Comparison of ENCODE assay signal across 1 cellular context in the genomic region with DNA sequence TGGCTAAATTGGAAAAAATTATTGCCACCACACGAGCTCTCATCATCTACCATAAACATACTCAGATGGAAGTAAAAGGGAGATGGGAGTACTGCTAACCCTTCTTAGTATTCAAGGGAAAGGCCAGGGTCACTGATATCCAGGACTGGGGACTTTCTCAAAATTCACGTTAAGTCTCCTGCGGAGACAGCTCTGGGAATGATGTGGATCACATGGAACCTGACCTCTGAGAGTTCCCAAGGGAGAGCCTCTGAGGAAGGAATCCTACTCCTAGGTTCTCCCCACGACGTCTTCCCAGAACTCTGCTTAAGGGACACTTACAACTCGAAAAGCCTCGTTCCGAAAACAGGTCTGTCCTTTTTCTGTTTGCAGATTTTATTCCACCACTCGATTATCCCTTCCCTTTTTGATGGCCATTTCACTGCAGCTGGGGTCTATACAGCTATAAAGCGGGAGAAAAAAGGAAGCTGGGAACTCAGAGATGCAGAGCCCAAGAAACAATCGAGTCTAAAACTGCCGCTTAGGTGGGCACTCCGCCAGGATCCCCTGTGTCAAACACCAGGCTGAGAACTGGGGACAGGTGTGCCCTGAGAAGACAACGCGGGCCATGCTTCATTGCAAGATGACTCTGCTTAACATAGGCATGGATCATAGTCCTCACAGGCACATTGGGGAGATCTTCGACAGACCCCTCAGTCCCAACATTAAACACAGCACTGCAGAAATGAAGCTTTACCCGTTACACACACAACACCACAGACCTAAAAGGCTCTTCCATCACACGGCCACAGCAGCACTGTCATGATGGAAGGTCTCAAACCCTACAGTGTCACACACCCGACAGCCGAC.
TF ChIP-seq lines count a peak whose summit lies in the region.

No MANE protein-coding gene starts in this region.

TF ChIP-seq in HEK293, 187 proteins besides CTCF, POLR2A, EP300 and RAD21 (continued from another document and continues in another):
- TF ChIP-seq, protein P1, sequence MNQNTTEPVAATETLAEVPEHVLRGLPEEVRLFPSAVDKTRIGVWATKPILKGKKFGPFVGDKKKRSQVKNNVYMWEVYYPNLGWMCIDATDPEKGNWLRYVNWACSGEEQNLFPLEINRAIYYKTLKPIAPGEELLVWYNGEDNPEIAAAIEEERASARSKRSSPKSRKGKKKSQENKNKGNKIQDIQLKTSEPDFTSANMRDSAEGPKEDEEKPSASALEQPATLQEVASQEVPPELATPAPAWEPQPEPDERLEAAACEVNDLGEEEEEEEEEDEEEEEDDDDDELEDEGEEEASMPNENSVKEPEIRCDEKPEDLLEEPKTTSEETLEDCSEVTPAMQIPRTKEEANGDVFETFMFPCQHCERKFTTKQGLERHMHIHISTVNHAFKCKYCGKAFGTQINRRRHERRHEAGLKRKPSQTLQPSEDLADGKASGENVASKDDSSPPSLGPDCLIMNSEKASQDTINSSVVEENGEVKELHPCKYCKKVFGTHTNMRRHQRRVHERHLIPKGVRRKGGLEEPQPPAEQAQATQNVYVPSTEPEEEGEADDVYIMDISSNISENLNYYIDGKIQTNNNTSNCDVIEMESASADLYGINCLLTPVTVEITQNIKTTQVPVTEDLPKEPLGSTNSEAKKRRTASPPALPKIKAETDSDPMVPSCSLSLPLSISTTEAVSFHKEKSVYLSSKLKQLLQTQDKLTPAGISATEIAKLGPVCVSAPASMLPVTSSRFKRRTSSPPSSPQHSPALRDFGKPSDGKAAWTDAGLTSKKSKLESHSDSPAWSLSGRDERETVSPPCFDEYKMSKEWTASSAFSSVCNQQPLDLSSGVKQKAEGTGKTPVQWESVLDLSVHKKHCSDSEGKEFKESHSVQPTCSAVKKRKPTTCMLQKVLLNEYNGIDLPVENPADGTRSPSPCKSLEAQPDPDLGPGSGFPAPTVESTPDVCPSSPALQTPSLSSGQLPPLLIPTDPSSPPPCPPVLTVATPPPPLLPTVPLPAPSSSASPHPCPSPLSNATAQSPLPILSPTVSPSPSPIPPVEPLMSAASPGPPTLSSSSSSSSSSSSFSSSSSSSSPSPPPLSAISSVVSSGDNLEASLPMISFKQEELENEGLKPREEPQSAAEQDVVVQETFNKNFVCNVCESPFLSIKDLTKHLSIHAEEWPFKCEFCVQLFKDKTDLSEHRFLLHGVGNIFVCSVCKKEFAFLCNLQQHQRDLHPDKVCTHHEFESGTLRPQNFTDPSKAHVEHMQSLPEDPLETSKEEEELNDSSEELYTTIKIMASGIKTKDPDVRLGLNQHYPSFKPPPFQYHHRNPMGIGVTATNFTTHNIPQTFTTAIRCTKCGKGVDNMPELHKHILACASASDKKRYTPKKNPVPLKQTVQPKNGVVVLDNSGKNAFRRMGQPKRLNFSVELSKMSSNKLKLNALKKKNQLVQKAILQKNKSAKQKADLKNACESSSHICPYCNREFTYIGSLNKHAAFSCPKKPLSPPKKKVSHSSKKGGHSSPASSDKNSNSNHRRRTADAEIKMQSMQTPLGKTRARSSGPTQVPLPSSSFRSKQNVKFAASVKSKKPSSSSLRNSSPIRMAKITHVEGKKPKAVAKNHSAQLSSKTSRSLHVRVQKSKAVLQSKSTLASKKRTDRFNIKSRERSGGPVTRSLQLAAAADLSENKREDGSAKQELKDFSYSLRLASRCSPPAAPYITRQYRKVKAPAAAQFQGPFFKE (tag by site-specific recombination; IDR thresholded peaks at IDR 0.05; ENCODE audit: borderline replicate concordance): 0 out of 2 replicates have a peak, but pooled peaks have one; percentile 81
- no peak for TF ChIP-seq ZNF37A (tag by site-specific recombination; IDR thresholded peaks at IDR 0.05)
- no peak; the same call in 1 of the 2 replicates for TF ChIP-seq ZNF16 (tag by site-specific recombination; IDR thresholded peaks at IDR 0.05; ENCODE audit: low read depth)
- TF ChIP-seq, protein P2, sequence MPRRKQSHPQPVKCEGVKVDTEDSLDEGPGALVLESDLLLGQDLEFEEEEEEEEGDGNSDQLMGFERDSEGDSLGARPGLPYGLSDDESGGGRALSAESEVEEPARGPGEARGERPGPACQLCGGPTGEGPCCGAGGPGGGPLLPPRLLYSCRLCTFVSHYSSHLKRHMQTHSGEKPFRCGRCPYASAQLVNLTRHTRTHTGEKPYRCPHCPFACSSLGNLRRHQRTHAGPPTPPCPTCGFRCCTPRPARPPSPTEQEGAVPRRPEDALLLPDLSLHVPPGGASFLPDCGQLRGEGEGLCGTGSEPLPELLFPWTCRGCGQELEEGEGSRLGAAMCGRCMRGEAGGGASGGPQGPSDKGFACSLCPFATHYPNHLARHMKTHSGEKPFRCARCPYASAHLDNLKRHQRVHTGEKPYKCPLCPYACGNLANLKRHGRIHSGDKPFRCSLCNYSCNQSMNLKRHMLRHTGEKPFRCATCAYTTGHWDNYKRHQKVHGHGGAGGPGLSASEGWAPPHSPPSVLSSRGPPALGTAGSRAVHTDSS (tag by site-specific recombination; IDR thresholded peaks at IDR 0.05): peak; percentile 67
- TF ChIP-seq ZBTB20 (tag by site-specific recombination; IDR thresholded peaks at IDR 0.05): no peak
- TF ChIP-seq ZNF341 (tag by site-specific recombination; IDR thresholded peaks at IDR 0.05; ENCODE audit: low read depth): peak; percentile 97
- TF ChIP-seq BCL11A (tag by site-specific recombination; IDR thresholded peaks at IDR 0.05; ENCODE audit: low read depth): no peak
- peak; percentile 6; the same call in 1 of the 2 replicates for TF ChIP-seq FEZF1 (tag by site-specific recombination; IDR thresholded peaks at IDR 0.05)
- no peak for TF ChIP-seq ZNF146 (tag by site-specific recombination; IDR thresholded peaks at IDR 0.05)
- TF ChIP-seq, protein P3, sequence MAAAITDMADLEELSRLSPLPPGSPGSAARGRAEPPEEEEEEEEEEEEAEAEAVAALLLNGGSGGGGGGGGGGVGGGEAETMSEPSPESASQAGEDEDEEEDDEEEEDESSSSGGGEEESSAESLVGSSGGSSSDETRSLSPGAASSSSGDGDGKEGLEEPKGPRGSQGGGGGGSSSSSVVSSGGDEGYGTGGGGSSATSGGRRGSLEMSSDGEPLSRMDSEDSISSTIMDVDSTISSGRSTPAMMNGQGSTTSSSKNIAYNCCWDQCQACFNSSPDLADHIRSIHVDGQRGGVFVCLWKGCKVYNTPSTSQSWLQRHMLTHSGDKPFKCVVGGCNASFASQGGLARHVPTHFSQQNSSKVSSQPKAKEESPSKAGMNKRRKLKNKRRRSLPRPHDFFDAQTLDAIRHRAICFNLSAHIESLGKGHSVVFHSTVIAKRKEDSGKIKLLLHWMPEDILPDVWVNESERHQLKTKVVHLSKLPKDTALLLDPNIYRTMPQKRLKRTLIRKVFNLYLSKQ (tag by site-specific recombination; IDR thresholded peaks at IDR 0.05; ENCODE audit: borderline replicate concordance): no peak
- TF ChIP-seq ZNF121 (tag by site-specific recombination; IDR thresholded peaks at IDR 0.05): 0 out of 2 replicates have a peak, but pooled peaks have one; percentile 8
- peak; percentile 87 for TF ChIP-seq ZBTB17 (tag by site-specific recombination; IDR thresholded peaks at IDR 0.05)
- TF ChIP-seq ZSCAN23 (tag by site-specific recombination; IDR thresholded peaks at IDR 0.05): 0 out of 2 replicates have a peak, but pooled peaks have one; percentile 59
- TF ChIP-seq IKZF3 (tag by site-specific recombination; IDR thresholded peaks at IDR 0.05): peak; percentile 87
- 0 out of 2 replicates have a peak, but pooled peaks have one; percentile 5 for TF ChIP-seq ZNF623 (tag by site-specific recombination; IDR thresholded peaks at IDR 0.05)
- 0 out of 2 replicates have a peak, but pooled peaks have one; percentile 12 for TF ChIP-seq KLF8 (tag by site-specific recombination; IDR thresholded peaks at IDR 0.05)
- TF ChIP-seq ZNF112 (tag by site-specific recombination; IDR thresholded peaks at IDR 0.05): no peak
- TF ChIP-seq, protein P4, sequence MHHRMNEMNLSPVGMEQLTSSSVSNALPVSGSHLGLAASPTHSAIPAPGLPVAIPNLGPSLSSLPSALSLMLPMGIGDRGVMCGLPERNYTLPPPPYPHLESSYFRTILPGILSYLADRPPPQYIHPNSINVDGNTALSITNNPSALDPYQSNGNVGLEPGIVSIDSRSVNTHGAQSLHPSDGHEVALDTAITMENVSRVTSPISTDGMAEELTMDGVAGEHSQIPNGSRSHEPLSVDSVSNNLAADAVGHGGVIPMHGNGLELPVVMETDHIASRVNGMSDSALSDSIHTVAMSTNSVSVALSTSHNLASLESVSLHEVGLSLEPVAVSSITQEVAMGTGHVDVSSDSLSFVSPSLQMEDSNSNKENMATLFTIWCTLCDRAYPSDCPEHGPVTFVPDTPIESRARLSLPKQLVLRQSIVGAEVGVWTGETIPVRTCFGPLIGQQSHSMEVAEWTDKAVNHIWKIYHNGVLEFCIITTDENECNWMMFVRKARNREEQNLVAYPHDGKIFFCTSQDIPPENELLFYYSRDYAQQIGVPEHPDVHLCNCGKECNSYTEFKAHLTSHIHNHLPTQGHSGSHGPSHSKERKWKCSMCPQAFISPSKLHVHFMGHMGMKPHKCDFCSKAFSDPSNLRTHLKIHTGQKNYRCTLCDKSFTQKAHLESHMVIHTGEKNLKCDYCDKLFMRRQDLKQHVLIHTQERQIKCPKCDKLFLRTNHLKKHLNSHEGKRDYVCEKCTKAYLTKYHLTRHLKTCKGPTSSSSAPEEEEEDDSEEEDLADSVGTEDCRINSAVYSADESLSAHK (tag by site-specific recombination; IDR thresholded peaks at IDR 0.05): no peak
- TF ChIP-seq ZIC2 (tag by site-specific recombination; IDR thresholded peaks at IDR 0.05): 0 out of 2 replicates have a peak, but pooled peaks have one; percentile 14
- TF ChIP-seq ZNF548 (tag by site-specific recombination; IDR thresholded peaks at IDR 0.05): 0 out of 2 replicates have a peak, but pooled peaks have one; percentile 9
- TF ChIP-seq ZNF600 (tag by site-specific recombination; IDR thresholded peaks at IDR 0.05): peak; percentile 100
- peak; percentile 42; the same call in 1 of the 2 replicates for TF ChIP-seq ZNF785 (tag by site-specific recombination; IDR thresholded peaks at IDR 0.05)
- peak; percentile 40 for TF ChIP-seq MZF1 (tag by site-specific recombination; IDR thresholded peaks at IDR 0.05; ENCODE audit: borderline replicate concordance)
- peak; percentile 83 for TF ChIP-seq PRDM1 (tag by site-specific recombination; IDR thresholded peaks at IDR 0.05)
- TF ChIP-seq ZSCAN30 (tag by site-specific recombination; IDR thresholded peaks at IDR 0.05): peak; percentile 58; the same call in 1 of the 2 replicates
- 0 out of 2 replicates have a peak, but pooled peaks have one; percentile 34 for TF ChIP-seq ZNF791 (tag by site-specific recombination; IDR thresholded peaks at IDR 0.05)
- 0 out of 2 replicates have a peak, but pooled peaks have one; percentile 17 for TF ChIP-seq ZNF843 (tag by site-specific recombination; IDR thresholded peaks at IDR 0.05)
- TF ChIP-seq MYNN (tag by site-specific recombination; IDR thresholded peaks at IDR 0.05; ENCODE audit: borderline replicate concordance): no peak
- TF ChIP-seq ZNF792 (tag by site-specific recombination; IDR thresholded peaks at IDR 0.05): peak; percentile 87; the same call in 1 of the 2 replicates
- TF ChIP-seq OSR2 (tag by site-specific recombination; IDR thresholded peaks at IDR 0.05): no peak
- TF ChIP-seq, protein P5, sequence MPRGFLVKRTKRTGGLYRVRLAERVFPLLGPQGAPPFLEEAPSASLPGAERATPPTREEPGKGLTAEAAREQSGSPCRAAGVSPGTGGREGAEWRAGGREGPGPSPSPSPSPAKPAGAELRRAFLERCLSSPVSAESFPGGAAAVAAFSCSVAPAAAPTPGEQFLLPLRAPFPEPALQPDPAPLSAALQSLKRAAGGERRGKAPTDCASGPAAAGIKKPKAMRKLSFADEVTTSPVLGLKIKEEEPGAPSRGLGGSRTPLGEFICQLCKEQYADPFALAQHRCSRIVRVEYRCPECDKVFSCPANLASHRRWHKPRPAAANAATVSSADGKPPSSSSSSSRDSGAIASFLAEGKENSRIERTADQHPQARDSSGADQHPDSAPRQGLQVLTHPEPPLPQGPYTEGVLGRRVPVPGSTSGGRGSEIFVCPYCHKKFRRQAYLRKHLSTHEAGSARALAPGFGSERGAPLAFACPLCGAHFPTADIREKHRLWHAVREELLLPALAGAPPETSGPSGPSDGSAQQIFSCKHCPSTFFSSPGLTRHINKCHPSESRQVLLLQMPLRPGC (tag by site-specific recombination; IDR thresholded peaks at IDR 0.05): 0 out of 2 replicates have a peak, but pooled peaks have one; percentile 36
- TF ChIP-seq, protein P6, sequence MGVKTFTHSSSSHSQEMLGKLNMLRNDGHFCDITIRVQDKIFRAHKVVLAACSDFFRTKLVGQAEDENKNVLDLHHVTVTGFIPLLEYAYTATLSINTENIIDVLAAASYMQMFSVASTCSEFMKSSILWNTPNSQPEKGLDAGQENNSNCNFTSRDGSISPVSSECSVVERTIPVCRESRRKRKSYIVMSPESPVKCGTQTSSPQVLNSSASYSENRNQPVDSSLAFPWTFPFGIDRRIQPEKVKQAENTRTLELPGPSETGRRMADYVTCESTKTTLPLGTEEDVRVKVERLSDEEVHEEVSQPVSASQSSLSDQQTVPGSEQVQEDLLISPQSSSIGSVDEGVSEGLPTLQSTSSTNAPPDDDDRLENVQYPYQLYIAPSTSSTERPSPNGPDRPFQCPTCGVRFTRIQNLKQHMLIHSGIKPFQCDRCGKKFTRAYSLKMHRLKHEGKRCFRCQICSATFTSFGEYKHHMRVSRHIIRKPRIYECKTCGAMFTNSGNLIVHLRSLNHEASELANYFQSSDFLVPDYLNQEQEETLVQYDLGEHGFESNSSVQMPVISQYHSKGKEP (tag by site-specific recombination; IDR thresholded peaks at IDR 0.05): peak; percentile 12; the same call in 1 of the 2 replicates
- 0 out of 2 replicates have a peak, but pooled peaks have one; percentile 37 for TF ChIP-seq ZBTB7A (tag by site-specific recombination; IDR thresholded peaks at IDR 0.05; ENCODE audit: low read depth)
- TF ChIP-seq ZNF335 (tag by site-specific recombination; conservative IDR thresholded peaks at IDR 0.05): 0 out of 2 replicates have a peak, but pooled peaks have one; percentile 79
- no peak for TF ChIP-seq ZNF530 (tag by site-specific recombination; IDR thresholded peaks at IDR 0.05; ENCODE audit: low read depth)
- TF ChIP-seq, protein P7, sequence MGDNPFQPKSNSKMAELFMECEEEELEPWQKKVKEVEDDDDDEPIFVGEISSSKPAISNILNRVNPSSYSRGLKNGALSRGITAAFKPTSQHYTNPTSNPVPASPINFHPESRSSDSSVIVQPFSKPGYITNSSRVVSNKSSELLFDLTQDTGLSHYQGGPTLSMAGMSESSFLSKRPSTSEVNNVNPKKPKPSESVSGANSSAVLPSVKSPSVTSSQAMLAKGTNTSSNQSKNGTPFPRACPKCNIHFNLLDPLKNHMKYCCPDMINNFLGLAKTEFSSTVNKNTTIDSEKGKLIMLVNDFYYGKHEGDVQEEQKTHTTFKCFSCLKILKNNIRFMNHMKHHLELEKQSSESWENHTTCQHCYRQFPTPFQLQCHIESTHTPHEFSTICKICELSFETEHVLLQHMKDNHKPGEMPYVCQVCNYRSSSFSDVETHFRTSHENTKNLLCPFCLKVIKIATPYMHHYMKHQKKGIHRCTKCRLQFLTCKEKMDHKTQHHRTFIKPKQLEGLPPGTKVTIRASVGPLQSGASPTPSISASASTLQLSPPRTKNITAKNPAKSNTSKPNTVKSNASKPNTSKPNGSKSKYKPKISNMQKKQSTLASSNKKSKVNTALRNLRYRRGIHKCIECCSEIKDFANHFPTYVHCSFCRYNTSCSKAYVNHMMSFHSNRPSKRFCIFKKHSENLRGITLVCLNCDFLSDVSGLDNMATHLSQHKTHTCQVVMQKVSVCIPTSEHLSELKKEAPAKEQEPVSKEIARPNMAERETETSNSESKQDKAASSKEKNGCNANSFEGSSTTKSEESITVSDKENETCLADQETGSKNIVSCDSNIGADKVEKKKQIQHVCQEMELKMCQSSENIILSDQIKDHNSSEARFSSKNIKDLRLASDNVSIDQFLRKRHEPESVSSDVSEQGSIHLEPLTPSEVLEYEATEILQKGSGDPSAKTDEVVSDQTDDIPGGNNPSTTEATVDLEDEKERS (tag by site-specific recombination; IDR thresholded peaks at IDR 0.05): peak; percentile 95
- 0 out of 2 replicates have a peak, but pooled peaks have one; percentile 45 for TF ChIP-seq ZNF133 (tag by site-specific recombination; IDR thresholded peaks at IDR 0.05)
